ENCODE assay signal across 9 cellular contexts in the genomic region with DNA sequence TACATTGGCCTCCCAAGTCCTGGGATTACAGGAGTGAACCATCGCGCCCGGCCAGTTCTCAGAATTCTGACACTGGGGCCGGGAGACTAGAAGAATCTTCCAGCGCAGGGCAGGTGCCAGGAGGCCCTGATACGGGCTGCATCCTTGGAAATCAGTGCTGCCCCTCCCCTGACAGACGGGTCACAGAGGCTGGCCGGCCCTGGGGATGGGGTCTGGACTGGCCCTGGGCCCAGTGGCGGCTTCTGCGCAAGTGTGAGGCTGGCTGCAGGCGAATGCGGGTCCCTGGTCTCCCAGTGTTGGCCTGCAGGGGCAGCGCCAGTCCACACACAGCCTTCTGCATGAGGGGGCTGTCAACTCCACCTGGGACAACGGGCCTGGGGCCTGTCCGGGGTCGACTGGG. TPM values are rescaled to one million over a fixed set of nuclear protein-coding genes. Genes with fewer than 3 reads are reported as not detected.
A peak's percentile ranks its signal among the peaks of the same experiment; 100 is the strongest.
DNase-seq lines count a peak whose midpoint lies in the region; ATAC-seq and TF ChIP-seq lines count a peak whose summit lies in the region.
"Had no signal": no experiment of that assay in that cellular context is flagged by ENCODE, and none has a peak within 500 bp of the region (broad histone marks: within the 10 kb centered on the region; RNA-seq: fewer than 3 reads in every experiment).

No MANE protein-coding gene starts in this region.

- H3K4me2 ChIP-seq in SK-N-SH: peak overlapping the region; percentile 75; the same call in 1 of the 2 replicates

- H3K9me3 ChIP-seq in SK-N-SH (no peaks in the 10 kb centered on the region), esophagus squamous epithelium (no peaks in the 10 kb centered on the region)

- intact Hi-C loops in esophagus squamous epithelium (cut with DNase I): loop anchor here (5.0 kb wide), 1 partner anchor 111 kb away; no protein-coding TSS in a partner anchor
- intact Hi-C loops in sciatic nerve (cut with DNase I): no loop called here

- H2AFZ ChIP-seq in SK-N-SH (ENCODE audit: low read depth): peak overlapping the region; percentile 83

- TF ChIP-seq CTCF in GM06990 (IDR thresholded peaks at IDR 0.05; ENCODE audit: insufficient read depth, low read length, poor library complexity, severe bottlenecking) (peak; percentile 14), SK-N-SH (IDR thresholded peaks at IDR 0.05) (peak; percentile 26; the same call in 1 of the 2 replicates), esophagus squamous epithelium (IDR thresholded peaks at IDR 0.05) (peak in 1 of 6 experiments; percentile 21), omental fat pad (IDR thresholded peaks at IDR 0.05) (no peak)

- no peak overlapping the region for H3K27ac ChIP-seq in SK-N-SH (ENCODE audit: low read depth in 2 of 2, low read length in 1 of 2)
- H3K27ac ChIP-seq in esophagus squamous epithelium: peak overlapping the region; percentile 79 to 91 (median 86)

- DNase-seq in GM06990 (ENCODE audit: extremely low read depth, insufficient read length) (no peak), SK-N-SH (peak; percentile 67), esophagus squamous epithelium (lab: John Stamatoyannopoulos, UW) (no peak), sciatic nerve (ENCODE audit: low spot score) (peak; percentile 70), omental fat pad (ENCODE audit: low spot score) (no peak), NCI-H1105 treated with DMSO at 0.1 percent for 48 hours (lab: John Stamatoyannopoulos, UW) (no peak)
- no peak for DNase-seq in stimulated activated naive CD4-positive, alpha-beta T cell (lab: John Stamatoyannopoulos, UW)
- DNase-seq: NCI-H1436 treated with DMSO at 0.1 percent for 48 hours had no signal

- H4K20me1 ChIP-seq in SK-N-SH (ENCODE audit: insufficient read depth): peaks cover 16% of the 10 kb centered on the region; the same call in 1 of the 2 replicates

- CTCF ChIA-PET in SK-N-SH (lab: Yijun Ruan, JAX): interaction anchor here (0.6 to 2.3 kb wide), 14 partner anchors 8 to 182 kb away, joined by 3 to 16 read pairs (median 4); no protein-coding TSS in a partner anchor

- no peak overlapping the region for H3K4me3 ChIP-seq in GM06990 (replicated peaks; ENCODE audit: low read depth, low read length)
- H3K4me3 ChIP-seq in SK-N-SH (ENCODE audit: low read depth in 2 of 2, low read length in 1 of 2): no peak overlapping the region
- peak overlapping the region in 3 of 4 donors; percentile 49 to 81 (median 73) for H3K4me3 ChIP-seq in esophagus squamous epithelium

- ATAC-seq in sciatic nerve (peak; percentile 19), omental fat pad (ENCODE audit: low FRiP score) (no peak), HG03354 (IDR thresholded peaks at IDR 0.05; ENCODE audit: poor library complexity, severe bottlenecking, unreplicated experiment) (no peak)

- peaks cover 30% of the 10 kb centered on the region for H3K79me2 ChIP-seq in SK-N-SH (ENCODE audit: insufficient read depth)

- no peaks in the 10 kb centered on the region for H3K9me2 ChIP-seq in SK-N-SH

- H3K27me3 ChIP-seq in GM06990 (replicated peaks; ENCODE audit: control insufficient read depth, insufficient read depth, low read length) (no peaks in the 10 kb centered on the region), SK-N-SH (ENCODE audit: insufficient read depth) (no peaks in the 10 kb centered on the region), esophagus squamous epithelium (no peaks in the 10 kb centered on the region)

- peaks cover 0 to 9% of the 10 kb centered on the region in 2 experiments; a peak in 2 of 4 replicates for H3K4me1 ChIP-seq in SK-N-SH (ENCODE audit: control insufficient read depth in 1 of 2, insufficient read depth in 2 of 2, low read depth in 1 of 2, low read length in 1 of 2)
- peaks cover 18 to 43% (median 27%) of the 10 kb centered on the region in 3 donors for H3K4me1 ChIP-seq in esophagus squamous epithelium

- H3K36me3 ChIP-seq in GM06990 (ENCODE audit: control insufficient read depth, insufficient read depth, low read length): peaks cover 10% of the 10 kb centered on the region
- peaks cover 9 to 12% of the 10 kb centered on the region in 2 experiments for H3K36me3 ChIP-seq in SK-N-SH (replicated peaks in 1 of 2; ENCODE audit: control insufficient read depth in 1 of 2, insufficient read depth in 2 of 2, low read length in 1 of 2)
- peaks cover 0 to 16% (median 10%) of the 10 kb centered on the region in 3 donors for H3K36me3 ChIP-seq in esophagus squamous epithelium

- H3K9ac ChIP-seq in SK-N-SH: peak overlapping the region; percentile 36; the same call in 1 of the 2 replicates

- TF ChIP-seq RAD21 in SK-N-SH (IDR thresholded peaks at IDR 0.05; ENCODE audit: low read length): peak; percentile 36

- no peak for TF ChIP-seq EP300 in SK-N-SH (IDR thresholded peaks at IDR 0.05; ENCODE audit: borderline replicate concordance in 1 of 2, low read depth in 1 of 2, low read length in 1 of 2)

- no peaks in the 10 kb centered on the region for H3F3A ChIP-seq in SK-N-SH (replicated peaks; ENCODE audit: insufficient read depth)

- WGBS in SK-N-SH (ENCODE audit: low lambda C conversion rate): 84% methylated on average over 5 of the region's 16 CpGs
- 80% methylated on average over 1 of the region's 16 CpGs; no CpG with 5 or more reads in 1 of the 2 donors for WGBS in esophagus squamous epithelium, 2 donors

- TF ChIP-seq POLR2A in esophagus squamous epithelium (IDR thresholded peaks at IDR 0.05): no peak

- POLR2A ChIA-PET in SK-N-SH (lab: Yijun Ruan, JAX): no interaction called here

TF ChIP-seq in SK-N-SH, 30 proteins besides CTCF, POLR2A, EP300 and RAD21:
- TF ChIP-seq YY1 (IDR thresholded peaks at IDR 0.05; ENCODE audit: low read depth) (no peak), RFX5 (IDR thresholded peaks at IDR 0.05; ENCODE audit: low read length) (no peak), ELF1 (IDR thresholded peaks at IDR 0.05) (no peak), JUND (IDR thresholded peaks at IDR 0.05) (no peak), TCF12 (IDR thresholded peaks at IDR 0.05) (no peak), FOXM1 (IDR thresholded peaks at IDR 0.05; ENCODE audit: low read depth) (no peak), CHD2 (IDR thresholded peaks at IDR 0.05; ENCODE audit: low read length, partially characterized antibody) (no peak), MXI1 (IDR thresholded peaks at IDR 0.05; ENCODE audit: low read depth, low read length) (no peak), NRF1 (IDR thresholded peaks at IDR 0.05; ENCODE audit: low read depth, low read length) (no peak), RXRA (IDR thresholded peaks at IDR 0.05; ENCODE audit: borderline replicate concordance, low read depth) (no peak), GABPA (IDR thresholded peaks at IDR 0.05; ENCODE audit: low read depth) (no peak), SIN3A (IDR thresholded peaks at IDR 0.05; ENCODE audit: borderline replicate concordance, low read depth, low read length) (no peak)
- TF ChIP-seq, protein P1, sequence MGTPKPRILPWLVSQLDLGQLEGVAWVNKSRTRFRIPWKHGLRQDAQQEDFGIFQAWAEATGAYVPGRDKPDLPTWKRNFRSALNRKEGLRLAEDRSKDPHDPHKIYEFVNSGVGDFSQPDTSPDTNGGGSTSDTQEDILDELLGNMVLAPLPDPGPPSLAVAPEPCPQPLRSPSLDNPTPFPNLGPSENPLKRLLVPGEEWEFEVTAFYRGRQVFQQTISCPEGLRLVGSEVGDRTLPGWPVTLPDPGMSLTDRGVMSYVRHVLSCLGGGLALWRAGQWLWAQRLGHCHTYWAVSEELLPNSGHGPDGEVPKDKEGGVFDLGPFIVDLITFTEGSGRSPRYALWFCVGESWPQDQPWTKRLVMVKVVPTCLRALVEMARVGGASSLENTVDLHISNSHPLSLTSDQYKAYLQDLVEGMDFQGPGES (IDR thresholded peaks at IDR 0.05; ENCODE audit: low read depth, low read length): no peak
- TF ChIP-seq, protein P2, sequence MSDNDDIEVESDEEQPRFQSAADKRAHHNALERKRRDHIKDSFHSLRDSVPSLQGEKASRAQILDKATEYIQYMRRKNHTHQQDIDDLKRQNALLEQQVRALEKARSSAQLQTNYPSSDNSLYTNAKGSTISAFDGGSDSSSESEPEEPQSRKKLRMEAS (IDR thresholded peaks at IDR 0.05; ENCODE audit: low read depth): no peak

RNA-seq across cellular contexts. Expression of a gene that starts 0.8 kb away (rescaled TPM):
- 75.6 and 76.1 TPM in 2 replicates for polyA plus RNA-seq in SK-N-SH (2012; rRNA removed)
- polyA plus RNA-seq in SK-N-SH (2012; cell fraction: cytosol; rRNA removed): 34.7 and 51.3 TPM in 2 replicates
- 214 and 216 TPM in 2 replicates for polyA plus RNA-seq in SK-N-SH (2012; cell fraction: nucleus; rRNA removed)
- 10 to 100 TPM; 50.7 to 78.5 (median 62.4) TPM for total RNA-seq in esophagus squamous epithelium
- 132 TPM for total RNA-seq in sciatic nerve
- 100 to 1,000 TPM in 2 of 4 donors, 10 to 100 TPM in 2; 85.4 to 114 (median 97.0) TPM for total RNA-seq in omental fat pad

RNA-seq across cellular contexts. Expression of a gene that starts 49.9 kb away (rescaled TPM):
- 32.8 and 34.9 TPM in 2 replicates for polyA plus RNA-seq in SK-N-SH (2012; rRNA removed)
- 12.4 and 13.7 TPM in 2 replicates for polyA plus RNA-seq in SK-N-SH (2012; cell fraction: cytosol; rRNA removed)
- polyA plus RNA-seq in SK-N-SH (2012; cell fraction: nucleus; rRNA removed): 283 and 329 TPM in 2 replicates
- total RNA-seq in esophagus squamous epithelium (10 to 100 TPM in 3 of 4 donors, 1 to 10 TPM in 1; 6.9 to 21.9 (median 10.7) TPM), sciatic nerve (54.4 TPM), omental fat pad (10 to 100 TPM; 15.3 to 26.8 (median 17.7) TPM)

Comparison
In these comparisons a context has a peak if more than half of its experiments do, and no peak if none do; other contexts are left out.
1. DNase-seq: peak in SK-N-SH (single experiment) and sciatic nerve (single experiment); none in GM06990 (single experiment), esophagus squamous epithelium (single experiment), omental fat pad (single experiment), stimulated activated naive CD4-positive, alpha-beta T cell (0 of 6) and NCI-H1105 treated with DMSO at 0.1 percent for 48 hours (single experiment).
2. H3K4me3 ChIP-seq: peak in esophagus squamous epithelium (3 of 4); none in GM06990 (single experiment) and SK-N-SH (0 of 2).
3. CTCF ChIP-seq: peak in GM06990 (single experiment) and SK-N-SH (single experiment); none in omental fat pad (0 of 3).
4. H3K27ac ChIP-seq: peak in esophagus squamous epithelium (4 of 4); none in SK-N-SH (0 of 2).